Comparison of ENCODE assay signal across 1 cellular context in genomic region chr11:70581991-70582885, GRCh38.
TF ChIP-seq lines count a peak whose summit lies in the region.

No MANE protein-coding gene starts in this region.

TF ChIP-seq in SK-N-SH, 30 proteins besides CTCF, POLR2A, EP300 and RAD21 (continued from another document):
- no peak for TF ChIP-seq ELF1 (IDR thresholded peaks at IDR 0.05)
- TF ChIP-seq RXRA (IDR thresholded peaks at IDR 0.05; ENCODE audit: borderline replicate concordance, low read depth), result no peak
- TF ChIP-seq NFIC (IDR thresholded peaks at IDR 0.05; ENCODE audit: borderline replicate concordance), result no peak
- no peak for TF ChIP-seq FOSL2 (IDR thresholded peaks at IDR 0.05; ENCODE audit: borderline replicate concordance, low read depth)
